Comparison of ENCODE assay signal across 27 cellular contexts in genomic region chr2:127593228-127594115, GRCh38. TPM values are rescaled to one million over a fixed set of nuclear protein-coding genes. Genes with fewer than 3 reads are reported as not detected.
A peak's percentile ranks its signal among the peaks of the same experiment; 100 is the strongest.
DNase-seq lines count a peak whose midpoint lies in the region; ATAC-seq and TF ChIP-seq lines count a peak whose summit lies in the region.
"Had no signal": no experiment of that assay in that cellular context is flagged by ENCODE, and none has a peak within 500 bp of the region (broad histone marks: within the 10 kb centered on the region; RNA-seq: fewer than 3 reads in every experiment).

No MANE protein-coding gene starts in this region.

- peaks cover 6% of the 10 kb centered on the region for H3K4me1 Mint-ChIP-seq in activated naive CD4-positive, alpha-beta T cell treated with anti-CD3 and anti-CD28 coated beads, Interleukin-2, amount 10 ng/mL, durations not matched to agents 7 days and 5 days
- no peaks in the 10 kb centered on the region for H3K4me1 Mint-ChIP-seq in natural killer cell treated with Interleukin-12 subunit alpha and Interleukin-12 subunit beta and Interleukin-15 and Interleukin-18, amount 100 ng/mL, for 72 hours (ENCODE audit: low read depth in 2 of 2)
- no peaks in the 10 kb centered on the region for H3K4me1 Mint-ChIP-seq in type B pancreatic cell (ENCODE audit: unreplicated experiment)

- peak; percentile 25 to 50 for ATAC-seq in natural killer cell treated with Interleukin-12 subunit alpha and Interleukin-12 subunit beta and Interleukin-15 and Interleukin-18, amount 100 ng/mL, for 72 hours

- H3K27ac Mint-ChIP-seq in activated naive CD4-positive, alpha-beta T cell treated with anti-CD3 and anti-CD28 coated beads, Interleukin-2, amount 10 ng/mL, durations not matched to agents 7 days and 5 days, result no peak overlapping the region
- H3K27ac Mint-ChIP-seq in natural killer cell treated with Interleukin-12 subunit alpha and Interleukin-12 subunit beta and Interleukin-15 and Interleukin-18, amount 100 ng/mL, for 72 hours, result no peak overlapping the region
- no peak overlapping the region for H3K27ac Mint-ChIP-seq in type B pancreatic cell
- H3K27ac Mint-ChIP-seq: activated naive CD8-positive, alpha-beta T cell; CD14-positive monocyte; neural progenitor cell; T-helper 1 cell treated with Interleukin-12 subunit alpha and Interleukin-12 subunit beta and Interleukin-4 antibody, amounts not matched to agents 30 μg/mL and 1 μg/mL, for 36 hours had no signal

- CTCF ChIA-PET in activated naive CD4-positive, alpha-beta T cell treated with anti-CD3 and anti-CD28 coated beads, Interleukin-2, amount 10 ng/mL, durations not matched to agents 7 days and 5 days (lab: Charles Lee), result interaction anchor here (0.7 to 4.3 kb wide), 3 partner anchors 18 to 58 kb away, joined by 4 to 145 read pairs (median 8); no protein-coding TSS in a partner anchor

- H3K27me3 Mint-ChIP-seq in activated naive CD4-positive, alpha-beta T cell treated with anti-CD3 and anti-CD28 coated beads, Interleukin-2, amount 10 ng/mL, durations not matched to agents 7 days and 5 days, result no peaks in the 10 kb centered on the region
- peaks cover 5 to 8% of the 10 kb centered on the region in 2 donors for H3K27me3 Mint-ChIP-seq in natural killer cell treated with Interleukin-12 subunit alpha and Interleukin-12 subunit beta and Interleukin-15 and Interleukin-18, amount 100 ng/mL, for 72 hours
- peaks cover 6% of the 10 kb centered on the region for H3K27me3 Mint-ChIP-seq in type B pancreatic cell
- H3K27me3 Mint-ChIP-seq: activated naive CD8-positive, alpha-beta T cell had no signal

- DNase-seq in activated naive CD4-positive, alpha-beta T cell treated with anti-CD3 and anti-CD28 coated beads, Interleukin-2, amount 10 ng/mL, durations not matched to agents 7 days and 5 days, result peak; percentile 18
- DNase-seq in activated naive CD4-positive, alpha-beta T cell treated with anti-CD3 and anti-CD28 coated beads, Interleukin-2, amount 50 U/mL, for 16 hours, result no peak
- DNase-seq in coronary artery (ENCODE audit: low spot score) (peak; percentile 66), type B pancreatic cell (ENCODE audit: extremely low spot score, unreplicated experiment) (peak; percentile 65), NCI-H526 (lab: John Stamatoyannopoulos, UW) (no peak), A172 (ENCODE audit: low spot score) (no peak), GM03348 (ENCODE audit: low spot score) (no peak)
- peak; percentile 51 for DNase-seq in natural killer cell treated with Interleukin-12 subunit alpha and Interleukin-12 subunit beta and Interleukin-15 and Interleukin-18, amount 100 ng/mL, for 72 hours (ENCODE audit: low spot score)
- DNase-seq: activated CD4-positive, alpha-beta T cell treated with anti-CD3 and anti-CD28 coated beads, Interleukin-2, amount 50 U/mL, for 4 hours; activated T-cell treated with anti-CD3 and anti-CD28 coated beads, Interleukin-2, amount 50 U/mL, for 48 hours; DMS 273 treated with DMSO at 0.1 percent for 48 hours; GDM1; MM.1S; NCI-H1694; NCI-H2227 treated with DMSO at 0.1 percent for 48 hours; stimulated activated CD4-positive, alpha-beta T cell treated with anti-CD3 and anti-CD28 coated beads, Interleukin-4, amount 100 ng/mL, for 4 hours; WERI-Rb-1 had no signal

- H3K27ac ChIP-seq in coronary artery, result no peak overlapping the region
- H3K27ac ChIP-seq: HL-60, neural progenitor cell, spleen, WERI-Rb-1 had no signal

- H3K9me3 Mint-ChIP-seq in activated naive CD4-positive, alpha-beta T cell treated with anti-CD3 and anti-CD28 coated beads, Interleukin-2, amount 10 ng/mL, durations not matched to agents 7 days and 5 days, result no peaks in the 10 kb centered on the region
- H3K9me3 Mint-ChIP-seq in natural killer cell treated with Interleukin-12 subunit alpha and Interleukin-12 subunit beta and Interleukin-15 and Interleukin-18, amount 100 ng/mL, for 72 hours, result no peaks in the 10 kb centered on the region
- H3K9me3 Mint-ChIP-seq in type B pancreatic cell, result no peaks in the 10 kb centered on the region
- H3K9me3 Mint-ChIP-seq: neural progenitor cell; T-helper 1 cell treated with Interleukin-12 subunit alpha and Interleukin-12 subunit beta and Interleukin-4 antibody, amounts not matched to agents 30 μg/mL and 1 μg/mL, for 36 hours had no signal

- no peak overlapping the region for H3K4me3 Mint-ChIP-seq in activated naive CD4-positive, alpha-beta T cell treated with anti-CD3 and anti-CD28 coated beads, Interleukin-2, amount 10 ng/mL, durations not matched to agents 7 days and 5 days
- no peak overlapping the region for H3K4me3 Mint-ChIP-seq in natural killer cell treated with Interleukin-12 subunit alpha and Interleukin-12 subunit beta and Interleukin-15 and Interleukin-18, amount 100 ng/mL, for 72 hours
- no peak overlapping the region for H3K4me3 Mint-ChIP-seq in type B pancreatic cell
- H3K4me3 Mint-ChIP-seq: activated naive CD8-positive, alpha-beta T cell; CD14-positive monocyte; neural progenitor cell; T-helper 1 cell treated with Interleukin-12 subunit alpha and Interleukin-12 subunit beta and Interleukin-4 antibody, amounts not matched to agents 30 μg/mL and 1 μg/mL, for 36 hours had no signal

- H3K36me3 Mint-ChIP-seq in activated naive CD4-positive, alpha-beta T cell treated with anti-CD3 and anti-CD28 coated beads, Interleukin-2, amount 10 ng/mL, durations not matched to agents 7 days and 5 days, result no peaks in the 10 kb centered on the region
- H3K36me3 Mint-ChIP-seq in natural killer cell treated with Interleukin-12 subunit alpha and Interleukin-12 subunit beta and Interleukin-15 and Interleukin-18, amount 100 ng/mL, for 72 hours, result no peaks in the 10 kb centered on the region
- H3K36me3 Mint-ChIP-seq in type B pancreatic cell, result no peaks in the 10 kb centered on the region
- H3K36me3 Mint-ChIP-seq: activated naive CD8-positive, alpha-beta T cell; CD14-positive monocyte had no signal

- TF ChIP-seq CTCF in coronary artery (IDR thresholded peaks at IDR 0.05) (no peak), type B pancreatic cell (conservative IDR thresholded peaks at IDR 0.05) (no peak)

- no peak overlapping the region for H3K4me3 ChIP-seq in coronary artery
- H3K4me3 ChIP-seq: neural progenitor cell, spleen had no signal

RNA-seq across cellular contexts. Expression of gene GPR17, which starts 52.5 kb away (rescaled TPM):
- not detected for total RNA-seq in natural killer cell treated with Interleukin-12 subunit alpha and Interleukin-12 subunit beta and Interleukin-15 and Interleukin-18, amount 100 ng/mL, for 72 hours
- 0.19 TPM in 1 of 2 replicates, not detected in the other for total RNA-seq in type B pancreatic cell (ENCODE audit: low replicate concordance)
- 0.45 and 0.84 TPM in 2 replicates for total RNA-seq in A172 (2014; rRNA removed; shearing (Covaris generic))
- total RNA-seq: fibroblast of lung, pulmonary artery endothelial cell, SK-MEL-5, subcutaneous adipose tissue had no signal

RNA-seq across cellular contexts. Expression of gene MYO7B, which starts 58.0 kb away (rescaled TPM):
- not detected for total RNA-seq in natural killer cell treated with Interleukin-12 subunit alpha and Interleukin-12 subunit beta and Interleukin-15 and Interleukin-18, amount 100 ng/mL, for 72 hours
- total RNA-seq in type B pancreatic cell (ENCODE audit: low replicate concordance), result 1.7 and 5.0 TPM in 2 replicates
- total RNA-seq in A172 (2014; rRNA removed; shearing (Covaris generic)), result 1.6 and 6.1 TPM in 2 replicates
- total RNA-seq: SK-MEL-5 had no signal

Comparison
In these comparisons a context has a peak if more than half of its experiments do, and no peak if none do; other contexts are left out.
1. DNase-seq: peak in activated naive CD4-positive, alpha-beta T cell treated with anti-CD3 and anti-CD28 coated beads, Interleukin-2, amount 10 ng/mL, durations not matched to agents 7 days and 5 days (single experiment), coronary artery (single experiment), natural killer cell treated with Interleukin-12 subunit alpha and Interleukin-12 subunit beta and Interleukin-15 and Interleukin-18, amount 100 ng/mL, for 72 hours (single experiment) and type B pancreatic cell (single experiment); none in activated naive CD4-positive, alpha-beta T cell treated with anti-CD3 and anti-CD28 coated beads, Interleukin-2, amount 50 U/mL, for 16 hours (single experiment), NCI-H526 (0 of 2), A172 (single experiment) and GM03348 (single experiment).